Comparison of ENCODE assay signal across 8 cellular contexts in genomic region chr3:119294889-119295769, GRCh38. TPM values are rescaled to one million over a fixed set of nuclear protein-coding genes. Genes with fewer than 3 reads are reported as not detected.
A peak's percentile ranks its signal among the peaks of the same experiment; 100 is the strongest.
DNase-seq lines count a peak whose midpoint lies in the region; ATAC-seq and TF ChIP-seq lines count a peak whose summit lies in the region.

No MANE protein-coding gene starts in this region.

- WGBS in psoas muscle, 3 donors, result 12 to 14% (median 12%) methylated on average over 24 of the region's 24 CpGs
- 1% methylated on average over 24 of the region's 24 CpGs for WGBS in aorta, 2 donors

- DNase-seq in NCI-H1105 treated with DMSO at 0.1 percent for 48 hours (lab: John Stamatoyannopoulos, UW) (peak; percentile 5), NCI-H1105 (lab: John Stamatoyannopoulos, UW) (no peak), OCI-M1 (lab: John Stamatoyannopoulos, UW) (peak; percentile 50), cardiac muscle cell (ENCODE audit: low read depth in 1 of 2, low spot score in 1 of 2) (peak; percentile 56 to 62), psoas muscle (peak in 1 of 2 donors; percentile 31), aorta (peak in 1 of 2 donors; percentile 53)
- peak; percentile 47 for DNase-seq in activated effector memory CD4-positive, alpha-beta T cell treated with Interleukin-2 at 50 U/mL for 16 hours

- H3K27me3 ChIP-seq in cardiac muscle cell, result no peaks in the 10 kb centered on the region
- H3K27me3 ChIP-seq in psoas muscle (ENCODE audit: insufficient read depth in 3 of 3, low read length in 2 of 3), result no peaks in the 10 kb centered on the region
- no peaks in the 10 kb centered on the region for H3K27me3 ChIP-seq in aorta (ENCODE audit: control insufficient read depth in 1 of 2, insufficient read depth in 2 of 2, low read length in 1 of 2)

- peak; percentile 30 for ATAC-seq in HG02840 (IDR thresholded peaks at IDR 0.05; ENCODE audit: low FRiP score, unreplicated experiment)
- ATAC-seq in psoas muscle, result peak in 3 of 4 donors; percentile 36 to 46 (median 39)
- peak; percentile 57 for ATAC-seq in aorta (ENCODE audit: low FRiP score)

- intact Hi-C loops in psoas muscle (cut with DNase I), result loop anchor here in 1 of 2 donors (1.0 kb wide), 1 partner anchor 27 kb away; no protein-coding TSS in a partner anchor
- intact Hi-C loops in aorta (cut with DNase I), result loop anchor here in 1 of 2 donors (1.0 kb wide), 1 partner anchor 28 kb away; no protein-coding TSS in a partner anchor

- H3K4me1 ChIP-seq in cardiac muscle cell (ENCODE audit: low read depth) (peaks cover 62% of the 10 kb centered on the region), psoas muscle (peaks cover 7% of the 10 kb centered on the region), aorta (ENCODE audit: control insufficient read depth in 1 of 2, insufficient read depth in 2 of 2, low read length in 2 of 2) (no peaks in the 10 kb centered on the region)

- H3K36me3 ChIP-seq in cardiac muscle cell (peaks cover 4% of the 10 kb centered on the region), psoas muscle (ENCODE audit: insufficient read depth in 1 of 2, low read depth in 1 of 2) (no peaks in the 10 kb centered on the region), aorta (ENCODE audit: control insufficient read depth in 1 of 2, insufficient read depth in 2 of 2, low read length in 1 of 2) (no peaks in the 10 kb centered on the region)

- H3K27ac ChIP-seq in cardiac muscle cell (peak overlapping the region; percentile 90), psoas muscle (peak overlapping the region; percentile 78), aorta (ENCODE audit: low read depth in 1 of 2, low read length in 2 of 2) (peak overlapping the region; percentile 74 to 90)

- peak overlapping the region; percentile 87 for H3K4me3 ChIP-seq in cardiac muscle cell
- H3K4me3 ChIP-seq in psoas muscle, result peak overlapping the region; percentile 88
- peak overlapping the region; percentile 73 to 79 for H3K4me3 ChIP-seq in aorta (ENCODE audit: low read length in 2 of 2)

- H3K9me3 ChIP-seq in cardiac muscle cell (ENCODE audit: low read depth) (no peaks in the 10 kb centered on the region), psoas muscle (no peaks in the 10 kb centered on the region), aorta (ENCODE audit: control insufficient read depth, low read length) (no peaks in the 10 kb centered on the region)

- TF ChIP-seq CTCF in cardiac muscle cell (IDR thresholded peaks at IDR 0.05; ENCODE audit: low read depth, low read length) (no peak), psoas muscle (IDR thresholded peaks at IDR 0.05) (no peak)

RNA-seq across cellular contexts. Expression of gene ARHGAP31, which starts 0.9 kb away (rescaled TPM):
- total RNA-seq in cardiac muscle cell, result 59.9 and 60.6 TPM in 2 replicates
- 23.9 and 28.0 TPM in 2 replicates for polyA plus RNA-seq in cardiac muscle cell
- 10 to 100 TPM in 2 of 4 donors, 1 to 10 TPM in 2; 5.3 to 13.2 (median 9.0) TPM for total RNA-seq in psoas muscle
- polyA plus RNA-seq in psoas muscle, result 1 to 10 TPM; 1.9 to 2.7 (median 2.6) TPM
- 10 to 100 TPM; 29.1 to 65.0 TPM for total RNA-seq in aorta
- polyA plus RNA-seq in aorta, result 1 to 10 TPM; 1.5 to 2.4 TPM

RNA-seq across cellular contexts. Expression of gene B4GALT4, which starts 54.5 kb away (rescaled TPM):
- total RNA-seq in cardiac muscle cell (34.0 and 36.3 TPM in 2 replicates), psoas muscle (1 to 10 TPM; 5.4 to 7.8 (median 6.9) TPM), aorta (10 to 100 TPM; 21.9 to 22.8 TPM)
- polyA plus RNA-seq in cardiac muscle cell (45.4 and 51.0 TPM in 2 replicates), psoas muscle (10 to 100 TPM in 1 of 3 donors, 1 to 10 TPM in 2; 3.2 to 12.7 (median 5.7) TPM), aorta (10 to 100 TPM; 16.3 to 23.5 TPM)
